16 cellular contexts compared by ENCODE assay signal in genomic region chr4:3709846-3710441, GRCh38. TPM values are rescaled to one million over a fixed set of nuclear protein-coding genes. Genes with fewer than 3 reads are reported as not detected.
"Had no signal": no experiment of that assay in that cellular context is flagged by ENCODE, and none has a peak within 500 bp of the region (broad histone marks: within the 10 kb centered on the region; RNA-seq: fewer than 3 reads in every experiment).

No MANE protein-coding gene starts in this region.

- H3K27me3 ChIP-seq: colonic mucosa, pancreas had no signal

- H3K9me3 ChIP-seq: colonic mucosa, heart left ventricle, pancreas, upper lobe of right lung had no signal

- DNase-seq: activated CD4-positive, alpha-beta memory T cell treated with anti-CD3 and anti-CD28 coated beads for 36 hours; activated CD4-positive, alpha-beta T cell treated with anti-CD3 and anti-CD28 coated beads for 36 hours; activated effector memory CD4-positive, alpha-beta T cell treated with anti-CD3 and anti-CD28 coated beads, Interleukin-2, amount 50 U/mL, for 16 hours; activated T-cell treated with anti-CD3 and anti-CD28 coated beads, Interleukin-2, amount 50 U/mL, for 4 hours; caudate nucleus; colonic mucosa; effector CD8-positive, alpha-beta T cell; foreskin melanocyte; left colon; stimulated activated CD4-positive, alpha-beta T cell treated with anti-CD3 and anti-CD28 coated beads, Interleukin-15, amount 100 ng/mL, for 24 hours; stimulated activated CD4-positive, alpha-beta T cell treated with anti-CD3 and anti-CD28 coated beads, Interleukin-4, amount 100 ng/mL, for 1 hour; stimulated activated naive CD4-positive, alpha-beta T cell had no signal

- FAIRE-seq: pancreas had no signal

- ATAC-seq: activated CD4-positive, alpha-beta T cell treated with anti-CD3 and anti-CD28 coated beads for 36 hours; activated naive CD4-positive, alpha-beta T cell treated with anti-CD3 and anti-CD28 coated beads, Interleukin-2, amount 50 U/mL, for 72 hours; activated T-cell treated with anti-CD3 and anti-CD28 coated beads, Interleukin-2, amount 50 U/mL, for 4 hours; left colon; upper lobe of right lung had no signal

- H3K27ac ChIP-seq: colonic mucosa, heart left ventricle, pancreas, upper lobe of right lung had no signal

- H3K4me3 ChIP-seq: colonic mucosa, heart left ventricle, pancreas, upper lobe of right lung had no signal

- H3K36me3 ChIP-seq: colonic mucosa, heart left ventricle, pancreas, upper lobe of right lung had no signal

- H3K4me1 ChIP-seq: colonic mucosa, pancreas, upper lobe of right lung had no signal

RNA-seq across cellular contexts. Expression of gene ADRA2C, which starts 56.2 kb away (rescaled TPM):
- total RNA-seq: activated CD4-positive, alpha-beta memory T cell treated with anti-CD3 and anti-CD28 coated beads for 36 hours; activated CD4-positive, alpha-beta T cell treated with anti-CD3 and anti-CD28 coated beads for 36 hours; activated T-cell treated with anti-CD3 and anti-CD28 coated beads, Interleukin-2, amount 50 U/mL, for 4 hours had no signal
